19 cellular contexts compared by ENCODE assay signal in the genomic region with DNA sequence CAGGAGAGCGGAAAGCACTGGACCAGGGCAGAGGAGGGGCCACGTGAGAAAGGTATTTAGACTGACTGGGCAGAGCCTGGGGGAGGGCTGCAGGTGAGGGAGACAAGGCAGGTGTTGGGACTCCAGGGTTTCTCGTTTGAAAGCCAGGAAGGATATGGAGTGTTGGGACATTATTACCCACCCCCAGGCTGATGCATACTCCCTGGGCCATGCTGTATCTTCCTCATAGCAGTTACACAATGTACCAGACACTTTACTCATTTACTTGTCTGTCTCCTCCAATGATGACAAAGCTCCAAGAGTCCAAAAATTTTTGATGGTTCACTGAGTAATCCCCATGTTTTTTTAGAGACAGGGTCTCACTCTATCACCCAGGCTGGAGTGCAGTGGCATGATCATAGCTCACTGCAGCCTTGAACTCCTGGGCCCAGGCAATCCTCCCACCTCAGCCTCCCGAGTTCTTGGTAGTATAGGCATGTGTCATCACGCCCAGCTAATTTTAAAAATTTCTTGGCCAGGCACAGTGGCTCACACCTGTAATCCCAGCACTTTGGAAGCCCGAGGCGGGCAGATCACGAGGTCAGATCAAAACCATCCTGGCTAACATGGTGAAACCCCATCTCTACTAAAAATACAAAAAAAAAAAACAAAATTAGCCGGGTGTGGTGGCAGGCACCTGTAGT. TPM values are rescaled to one million over a fixed set of nuclear protein-coding genes. Genes with fewer than 3 reads are reported as not detected.
A peak's percentile ranks its signal among the peaks of the same experiment; 100 is the strongest.
DNase-seq lines count a peak whose midpoint lies in the region; ATAC-seq, FAIRE-seq and TF ChIP-seq lines count a peak whose summit lies in the region.
"Had no signal": no experiment of that assay in that cellular context is flagged by ENCODE, and none has a peak within 500 bp of the region (broad histone marks: within the 10 kb centered on the region; RNA-seq: fewer than 3 reads in every experiment).

No MANE protein-coding gene starts in this region.

- H3K27ac ChIP-seq in H9 (ENCODE audit: insufficient read length, low read depth, low read length) (no peak overlapping the region), astrocyte (ENCODE audit: low read depth, low read length) (no peak overlapping the region), lower lobe of right lung (no peak overlapping the region)
- H3K27ac ChIP-seq: thyroid gland had no signal

- H2AK5ac ChIP-seq in H9 (ENCODE audit: insufficient read length, low read length), result no peak overlapping the region

- H2BK20ac ChIP-seq in H9 (ENCODE audit: low read depth, low read length, poor library complexity, severe bottlenecking), result no peak overlapping the region

- H3K27me3 Mint-ChIP-seq in T-helper 2 cell treated with Interferon-gamma antibody and Interleukin-4, amounts not matched to agents 5 μg/mL and 100 μg/mL, for 36 hours (ENCODE audit: low read depth), result no peaks in the 10 kb centered on the region
- peaks cover 2% of the 10 kb centered on the region; the same call in 1 of the 2 replicates for H3K27me3 Mint-ChIP-seq in H9 (ENCODE audit: low read depth)
- H3K27me3 Mint-ChIP-seq in astrocyte (ENCODE audit: low read depth, unreplicated experiment), result no peaks in the 10 kb centered on the region
- no peaks in the 10 kb centered on the region for H3K27me3 Mint-ChIP-seq in nephron (ENCODE audit: low read depth)

- H2BK15ac ChIP-seq in H9 (ENCODE audit: low read depth, low read length), result no peak overlapping the region

- no peak for DNase-seq in T-helper 2 cell treated with Interferon-gamma antibody and Interleukin-4, amounts not matched to agents 5 μg/mL and 100 μg/mL, for 36 hours (ENCODE audit: low spot score)
- DNase-seq in T-helper 2 cell, result no peak
- DNase-seq in H9, result no peak
- no peak for DNase-seq in astrocyte (ENCODE audit: low read depth)
- no peak for DNase-seq in lower lobe of right lung
- DNase-seq in stimulated activated CD8-positive, alpha-beta memory T cell treated with anti-CD3 and anti-CD28 coated beads, Interleukin-4, amount 100 ng/mL, for 48 hours, result no peak
- DNase-seq: activated CD4-positive, alpha-beta T cell treated with anti-CD3 and anti-CD28 coated beads for 4 hours; activated gamma-delta T cell; DMS153; head of caudate nucleus; NCI-H1048; NCI-H345; occipital lobe; OCI-M1; SW 1271 had no signal

- H3K9me3 ChIP-seq in H9 (ENCODE audit: control insufficient read depth, low read depth, low read length), result no peaks in the 10 kb centered on the region
- H3K9me3 ChIP-seq in astrocyte (ENCODE audit: insufficient read depth, low read depth, low read length), result no peaks in the 10 kb centered on the region
- H3K9me3 ChIP-seq in lower lobe of right lung, result no peaks in the 10 kb centered on the region
- H3K9me3 ChIP-seq: thyroid gland had no signal

- H3K14ac ChIP-seq in H9 (ENCODE audit: insufficient read depth, low read length), result no peak overlapping the region

- H4K8ac ChIP-seq in H9 (replicated peaks; ENCODE audit: insufficient read length, low read depth, low read length), result no peak overlapping the region

- H4K20me1 ChIP-seq in H9 (ENCODE audit: control insufficient read depth, insufficient read depth, insufficient read length) (no peaks in the 10 kb centered on the region), astrocyte (ENCODE audit: insufficient read depth, low read length) (peaks cover 8% of the 10 kb centered on the region)

- H2AFZ ChIP-seq in H9 (ENCODE audit: low read length) (no peak overlapping the region), astrocyte (ENCODE audit: low read depth, low read length) (no peak overlapping the region)

- H3K56ac ChIP-seq in H9 (ENCODE audit: insufficient read length, low read depth, low read length), result no peak overlapping the region

- H3K23ac ChIP-seq in H9 (ENCODE audit: insufficient read length, low read depth, low read length), result no peak overlapping the region

- no peak overlapping the region for H3K4me2 ChIP-seq in H9 (ENCODE audit: insufficient read depth, insufficient read length, low read length)
- no peak overlapping the region for H3K4me2 ChIP-seq in astrocyte (ENCODE audit: low read length)

- FAIRE-seq in astrocyte (lab: Jason Lieb, UNC), result no peak

- WGBS in H9 (ENCODE audit: extremely low coverage, insufficient read length, low lambda C conversion rate), result no CpG with 5 or more reads among the region's 9 CpGs

- no peak overlapping the region for H3K18ac ChIP-seq in H9 (ENCODE audit: insufficient read length, low read depth, low read length)

- peaks cover 28% of the 10 kb centered on the region for H3K4me1 Mint-ChIP-seq in T-helper 2 cell treated with Interferon-gamma antibody and Interleukin-4, amounts not matched to agents 5 μg/mL and 100 μg/mL, for 36 hours (ENCODE audit: low read depth)
- peaks cover 0 to 6% of the 10 kb centered on the region in 2 experiments; a peak in 2 of 4 replicates for H3K4me1 Mint-ChIP-seq in H9
- H3K4me1 Mint-ChIP-seq in astrocyte (ENCODE audit: low read depth, unreplicated experiment), result peaks cover 19% of the 10 kb centered on the region
- H3K4me1 Mint-ChIP-seq in nephron, result peaks cover 11% of the 10 kb centered on the region

- no peak overlapping the region for H3T11ph ChIP-seq in H9 (ENCODE audit: low read length)

- H3K4me3 ChIP-seq in astrocyte (ENCODE audit: insufficient read depth, low read depth, low read length) (no peak overlapping the region), lower lobe of right lung (no peak overlapping the region)
- H3K4me3 ChIP-seq: thyroid gland had no signal

- H3K9me3 Mint-ChIP-seq in T-helper 2 cell treated with Interferon-gamma antibody and Interleukin-4, amounts not matched to agents 5 μg/mL and 100 μg/mL, for 36 hours, result no peaks in the 10 kb centered on the region
- no peaks in the 10 kb centered on the region for H3K9me3 Mint-ChIP-seq in H9
- H3K9me3 Mint-ChIP-seq in astrocyte (ENCODE audit: unreplicated experiment), result no peaks in the 10 kb centered on the region
- H3K9me3 Mint-ChIP-seq in nephron, result no peaks in the 10 kb centered on the region

- H3K27ac Mint-ChIP-seq in T-helper 2 cell treated with Interferon-gamma antibody and Interleukin-4, amounts not matched to agents 5 μg/mL and 100 μg/mL, for 36 hours, result peak overlapping the region; percentile 69
- H3K27ac Mint-ChIP-seq in H9 (peak overlapping the region in 1 of 3 experiments; percentile 45; a peak in 2 of 7 replicates), astrocyte (ENCODE audit: unreplicated experiment) (peak overlapping the region; percentile 72), nephron (peak overlapping the region in 2 of 3 experiments; percentile 40 to 82)

- TF ChIP-seq CTCF in H9 (conservative IDR thresholded peaks at IDR 0.05) (no peak), astrocyte (IDR thresholded peaks at IDR 0.05; ENCODE audit: insufficient read depth, low read depth, low read length) (no peak), nephron (IDR thresholded peaks at IDR 0.05; ENCODE audit: unreplicated experiment in 3 of 3) (no peak), lower lobe of right lung (IDR thresholded peaks at IDR 0.05) (no peak)

- no peak overlapping the region for H2BK5ac ChIP-seq in H9 (ENCODE audit: insufficient read length, low read length)

- H4K91ac ChIP-seq in H9 (ENCODE audit: insufficient read length, low read depth, low read length), result no peak overlapping the region

- no peak overlapping the region for H2BK12ac ChIP-seq in H9 (ENCODE audit: insufficient read length, low read depth, low read length)

- no peaks in the 10 kb centered on the region for H3K79me1 ChIP-seq in H9 (ENCODE audit: insufficient read depth, low read depth, low read length, poor library complexity, severe bottlenecking)

- ATAC-seq in lower lobe of right lung (no peak), GM21526 (IDR thresholded peaks at IDR 0.05; ENCODE audit: low FRiP score, unreplicated experiment) (no peak)
- ATAC-seq: left lobe of liver had no signal

- H3K4me3 Mint-ChIP-seq in T-helper 2 cell treated with Interferon-gamma antibody and Interleukin-4, amounts not matched to agents 5 μg/mL and 100 μg/mL, for 36 hours, result peak overlapping the region; percentile 65
- H3K4me3 Mint-ChIP-seq in H9, result peak overlapping the region; percentile 16 to 20; a peak in 3 of 5 replicates
- peak overlapping the region; percentile 72 for H3K4me3 Mint-ChIP-seq in astrocyte (ENCODE audit: unreplicated experiment)
- peak overlapping the region; percentile 69 to 85 (median 81) for H3K4me3 Mint-ChIP-seq in nephron

- H3K27me3 ChIP-seq in H9 (ENCODE audit: insufficient read depth, low read length) (no peaks in the 10 kb centered on the region), astrocyte (ENCODE audit: insufficient read depth, low read length) (no peaks in the 10 kb centered on the region), lower lobe of right lung (ENCODE audit: low read depth) (no peaks in the 10 kb centered on the region)
- H3K27me3 ChIP-seq: thyroid gland had no signal

- no peaks in the 10 kb centered on the region for H3K4me1 ChIP-seq in H9 (ENCODE audit: insufficient read depth, low read length)
- peaks cover 14% of the 10 kb centered on the region for H3K4me1 ChIP-seq in astrocyte (ENCODE audit: insufficient read depth, low read length)
- H3K4me1 ChIP-seq in lower lobe of right lung, result peaks cover 42% of the 10 kb centered on the region

- H2BK120ac ChIP-seq in H9 (ENCODE audit: low read depth, low read length, poor library complexity, severe bottlenecking), result no peak overlapping the region

- H3K23me2 ChIP-seq in H9 (ENCODE audit: insufficient read length, low read depth, low read length, poor library complexity, severe bottlenecking), result peaks cover 13% of the 10 kb centered on the region

- no peaks in the 10 kb centered on the region; the same call in 1 of the 2 replicates for H3K79me2 ChIP-seq in H9 (ENCODE audit: insufficient read depth, low read length)
- H3K79me2 ChIP-seq in astrocyte (ENCODE audit: insufficient read depth, low read length), result peaks cover 11% of the 10 kb centered on the region

- H3K36me3 Mint-ChIP-seq in T-helper 2 cell treated with Interferon-gamma antibody and Interleukin-4, amounts not matched to agents 5 μg/mL and 100 μg/mL, for 36 hours (ENCODE audit: low read depth), result peaks cover 10% of the 10 kb centered on the region
- no peaks in the 10 kb centered on the region; a peak in 1 of 7 replicates for H3K36me3 Mint-ChIP-seq in H9 (ENCODE audit: insufficient read depth in 1 of 3, low read depth in 3 of 3)
- H3K36me3 Mint-ChIP-seq in astrocyte (ENCODE audit: low read depth, unreplicated experiment), result peaks cover 2% of the 10 kb centered on the region
- no peaks in the 10 kb centered on the region for H3K36me3 Mint-ChIP-seq in nephron (ENCODE audit: low read depth)

- H3K4ac ChIP-seq in H9 (ENCODE audit: low read depth, low read length), result no peak overlapping the region

- H3K9ac ChIP-seq in H9 (ENCODE audit: extremely low read depth, insufficient read length, low read length) (no peak overlapping the region), astrocyte (ENCODE audit: low read length) (no peak overlapping the region)

- H4K5ac ChIP-seq in H9 (ENCODE audit: insufficient read length, low read depth, low read length), result no peak overlapping the region

- intact Hi-C loops in lower lobe of right lung (cut with DNase I), result no loop called here

- H3K36me3 ChIP-seq in astrocyte (ENCODE audit: insufficient read depth, low read length), result no peaks in the 10 kb centered on the region
- peaks cover 7% of the 10 kb centered on the region for H3K36me3 ChIP-seq in lower lobe of right lung
- H3K36me3 ChIP-seq: thyroid gland had no signal

RNA-seq across cellular contexts. Expression of gene TRAPPC6A, which starts 2.2 kb away (rescaled TPM):
- total RNA-seq in H9 (2021) (57.8 and 59.9 TPM in 2 replicates), astrocyte (14.7 and 16.4 TPM in 2 replicates), lower lobe of right lung (18.4 TPM)

RNA-seq across cellular contexts. Expression of gene BLOC1S3, which starts 2.8 kb away (rescaled TPM):
- total RNA-seq in H9 (2021) (9.2 and 12.2 TPM in 2 replicates), astrocyte (14.5 TPM in 2 replicates), lower lobe of right lung (15.9 TPM)

RNA-seq across cellular contexts. Expression of gene NKPD1, which starts 15.0 kb away (rescaled TPM):
- total RNA-seq in H9 (2021) (0.17 and 0.46 TPM in 2 replicates), astrocyte (not detected in 2 replicates), lower lobe of right lung (not detected)
- total RNA-seq: left lobe of liver had no signal

Comparison
In these comparisons a context has a peak if more than half of its experiments do, and no peak if none do; other contexts are left out.
1. H3K4me3 Mint-ChIP-seq: peak in every context shown above with its lines; median percentile 81 in nephron; 72 in astrocyte; 65 in T-helper 2 cell treated with Interferon-gamma antibody and Interleukin-4, amounts not matched to agents 5 μg/mL and 100 μg/mL, for 36 hours; 18 in H9.